Comparison of ENCODE assay signal across 27 cellular contexts in the genomic region with DNA sequence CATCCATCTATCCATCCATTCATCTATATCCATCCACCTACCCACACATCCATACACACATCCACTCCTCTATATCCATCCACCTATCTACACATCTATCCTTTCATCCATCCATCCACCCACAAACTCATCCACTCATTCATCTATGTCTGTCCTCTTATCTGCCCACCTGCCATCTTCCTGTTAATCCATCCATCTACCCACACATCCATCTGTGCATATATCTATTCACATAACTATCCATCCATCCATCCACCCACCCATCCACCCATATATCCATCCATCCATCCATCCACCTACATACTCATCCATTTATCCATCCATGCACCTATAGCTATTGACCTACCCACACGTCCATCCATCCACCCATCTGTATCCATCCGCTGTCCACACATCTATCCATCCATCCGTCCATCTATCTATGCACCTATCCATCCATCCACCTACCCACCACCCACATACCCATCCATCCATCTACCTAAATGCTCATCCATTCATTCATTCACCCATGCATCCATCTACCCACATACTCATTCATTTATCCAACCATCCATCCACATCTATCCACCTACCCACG.
DNase-seq lines count a peak whose midpoint lies in the region; ATAC-seq, FAIRE-seq and TF ChIP-seq lines count a peak whose summit lies in the region.
"Had no signal": no experiment of that assay in that cellular context is flagged by ENCODE, and none has a peak within 500 bp of the region (broad histone marks: within the 10 kb centered on the region; RNA-seq: fewer than 3 reads in every experiment).

No MANE protein-coding gene starts in this region.

- H3K9me3 ChIP-seq in HEK293 (ENCODE audit: control insufficient read depth, insufficient read depth, low read depth, low read length) (no peaks in the 10 kb centered on the region), K562 (replicated peaks; ENCODE audit: control insufficient read depth, insufficient read depth, low read depth, low read length) (no peaks in the 10 kb centered on the region), neuronal stem cell (replicated peaks in 1 of 2; ENCODE audit: control insufficient read depth in 2 of 2, insufficient read depth in 1 of 2, low read depth in 1 of 2, low read length in 2 of 2) (no peaks in the 10 kb centered on the region), mammary epithelial cell (replicated peaks; ENCODE audit: insufficient read depth, low read length) (no peaks in the 10 kb centered on the region)
- H3K9me3 ChIP-seq: A549, BE2C, BLaER1 had no signal

- H3K4me3 ChIP-seq in HEK293 (ENCODE audit: low read depth, low read length) (no peak overlapping the region), K562 (no peak overlapping the region), coronary artery (no peak overlapping the region), neuronal stem cell (ENCODE audit: low read length in 2 of 2) (no peak overlapping the region), mammary epithelial cell (replicated peaks in 1 of 3; ENCODE audit: insufficient read depth in 1 of 3, low read depth in 2 of 3, low read length in 3 of 3) (no peak overlapping the region)
- H3K4me3 ChIP-seq: A549, BLaER1, GM12878 had no signal

- no peak overlapping the region for H4K91ac ChIP-seq in neuronal stem cell (ENCODE audit: low read depth, low read length, poor library complexity)

- H3K36me3 ChIP-seq in HEK293 (ENCODE audit: control insufficient read depth in 2 of 2, insufficient read depth in 1 of 2, low read length in 2 of 2) = no peaks in the 10 kb centered on the region
- H3K36me3 ChIP-seq in K562 (ENCODE audit: control insufficient read depth, insufficient read depth, low read length) = no peaks in the 10 kb centered on the region
- no peaks in the 10 kb centered on the region for H3K36me3 ChIP-seq in neuronal stem cell (replicated peaks in 1 of 2; ENCODE audit: control insufficient read depth in 2 of 2, insufficient read depth in 2 of 2, low read length in 2 of 2)
- H3K36me3 ChIP-seq in mammary epithelial cell (ENCODE audit: insufficient read depth, low read length) = no peaks in the 10 kb centered on the region
- H3K36me3 ChIP-seq: BE2C, BLaER1 had no signal

- H2AFZ ChIP-seq in K562 (ENCODE audit: low read depth, low read length) = no peak overlapping the region
- H2AFZ ChIP-seq in neuronal stem cell (ENCODE audit: low read length) = no peak overlapping the region
- no peak overlapping the region for H2AFZ ChIP-seq in mammary epithelial cell (ENCODE audit: low read depth, low read length)

- H2BK15ac ChIP-seq in neuronal stem cell (ENCODE audit: low read length) = no peak overlapping the region

- 46% methylated on average over 4 of the region's 4 CpGs for WGBS in K562 (ENCODE audit: insufficient coverage, low coverage, missing lambda C conversion rate)
- WGBS in neuronal stem cell (ENCODE audit: extremely low coverage in 2 of 2, insufficient read length in 2 of 2, insufficient replicate concordance in 1 of 2), 2 donors = 100% methylated on average over 1 of the region's 4 CpGs
- 44% methylated on average over 2 of the region's 4 CpGs for WGBS in mammary epithelial cell (ENCODE audit: low coverage, missing lambda C conversion rate)

- no peak overlapping the region for H2BK120ac ChIP-seq in neuronal stem cell (ENCODE audit: low read depth, low read length)

- DNase-seq in K562 (ENCODE audit: extremely low read depth in 1 of 4, low spot score in 3 of 4) = no peak
- peak; percentile 4 for DNase-seq in coronary artery (ENCODE audit: low spot score)
- no peak for DNase-seq in neuronal stem cell (ENCODE audit: low spot score)
- DNase-seq in stimulated activated CD4-positive, alpha-beta T cell treated with anti-CD3 and anti-CD28 coated beads, Interleukin-4, amount 100 ng/mL, for 24 hours = no peak
- DNase-seq in mammary epithelial cell = no peak
- no peak for DNase-seq in activated T-cell treated with anti-CD3 and anti-CD28 coated beads, Interleukin-2, amount 50 U/mL, for 1 hour
- DNase-seq: BE2C; C1 segment of cervical spinal cord; CD4-positive, alpha-beta memory T cell; CD4-positive, CD25-positive, alpha-beta regulatory T cell; CD8-positive, alpha-beta memory T cell; COR-L47; DMS 273 treated with DMSO at 0.1 percent for 48 hours; DMS153; DMS53; DMS79; DND-41; EL; GDM1 had no signal

- dilution Hi-C loops in mammary epithelial cell (cut with HindIII; ENCODE audit: low sequenced_read_pairs) = no loop called here

- H4K8ac ChIP-seq in neuronal stem cell (ENCODE audit: low read depth, low read length) = no peak overlapping the region

- no peak overlapping the region for H3K4ac ChIP-seq in neuronal stem cell (ENCODE audit: low read length)

- BruUV-seq in K562 (replicated peaks; lab: Mats Ljungman, UMichigan) (no TSS peak), mammary epithelial cell (replicated peaks; lab: Mats Ljungman, UMichigan) (no TSS peak)

- H3K4me2 ChIP-seq in K562 (ENCODE audit: insufficient read depth, low read length) (no peak overlapping the region), neuronal stem cell (ENCODE audit: insufficient read depth, low read length, poor library complexity, severe bottlenecking) (no peak overlapping the region), mammary epithelial cell (ENCODE audit: insufficient read depth, low read depth, low read length) (no peak overlapping the region)
- H3K4me2 ChIP-seq: A549, BLaER1 had no signal

- H2AK5ac ChIP-seq in neuronal stem cell (ENCODE audit: low read depth, low read length) = no peak overlapping the region

- no peak overlapping the region for H2BK12ac ChIP-seq in neuronal stem cell (ENCODE audit: low read length)

- H3K9me1 ChIP-seq in K562 (ENCODE audit: control insufficient read depth, insufficient read depth, low read length) = no peaks in the 10 kb centered on the region

- POLR2A ChIA-PET in HEK293 (lab: Yijun Ruan, JAX) = no interaction called here
- POLR2A ChIA-PET in K562 (lab: Yijun Ruan, JAX) = no interaction called here

- ATAC-seq in K562 = no peak
- no peak for ATAC-seq in HG03460 (IDR thresholded peaks at IDR 0.05; ENCODE audit: unreplicated experiment)
- ATAC-seq: A549, GM12878 had no signal

- H2BK5ac ChIP-seq in neuronal stem cell (ENCODE audit: low read length) = no peak overlapping the region

- H3K79me2 ChIP-seq in K562 (ENCODE audit: control insufficient read depth, insufficient read depth, low read length) (no peaks in the 10 kb centered on the region), mammary epithelial cell (ENCODE audit: insufficient read depth, low read length) (no peaks in the 10 kb centered on the region)

- H4K20me1 ChIP-seq in K562 (replicated peaks; ENCODE audit: control insufficient read depth, insufficient read depth, low read length) = no peaks in the 10 kb centered on the region
- no peaks in the 10 kb centered on the region for H4K20me1 ChIP-seq in mammary epithelial cell (ENCODE audit: insufficient read depth, low read length)
- H4K20me1 ChIP-seq: BLaER1 had no signal

- H3K27me3 ChIP-seq in K562 (ENCODE audit: control insufficient read depth in 2 of 2, insufficient read depth in 2 of 2, low read length in 2 of 2) (no peaks in the 10 kb centered on the region), neuronal stem cell (ENCODE audit: control insufficient read depth in 3 of 3, insufficient read depth in 3 of 3, low read depth in 1 of 3, low read length in 3 of 3) (no peaks in the 10 kb centered on the region), mammary epithelial cell (ENCODE audit: insufficient read depth, low read length) (no peaks in the 10 kb centered on the region)
- H3K27me3 ChIP-seq: BLaER1 had no signal

- no peaks in the 10 kb centered on the region for H3K4me1 ChIP-seq in HEK293 (ENCODE audit: control insufficient read depth, insufficient read depth, low read length)
- peaks cover 3 to 7% of the 10 kb centered on the region in 2 experiments; a peak in 3 of 5 replicates for H3K4me1 ChIP-seq in K562 (replicated peaks in 1 of 2; ENCODE audit: control insufficient read depth in 2 of 2, insufficient read depth in 2 of 2, low read length in 2 of 2)
- peaks cover 0 to 2% of the 10 kb centered on the region in 2 donors for H3K4me1 ChIP-seq in neuronal stem cell (ENCODE audit: control insufficient read depth in 2 of 2, insufficient read depth in 1 of 2, low read depth in 1 of 2, low read length in 2 of 2)
- no peaks in the 10 kb centered on the region for H3K4me1 ChIP-seq in mammary epithelial cell (ENCODE audit: insufficient read depth, low read length)
- H3K4me1 ChIP-seq: A549, BE2C, BLaER1 had no signal

- TF ChIP-seq CTCF in HEK293 (tag by site-specific recombination; IDR thresholded peaks at IDR 0.05) = no peak
- no peak for TF ChIP-seq CTCF in K562 (IDR thresholded peaks at IDR 0.05 in 2 of 3, conservative IDR thresholded peaks at IDR 0.05 in 1 of 3; ENCODE audit: insufficient read depth in 2 of 3, low read depth in 1 of 3, low read length in 3 of 3)
- no peak for TF ChIP-seq CTCF in coronary artery (IDR thresholded peaks at IDR 0.05)
- no peak for TF ChIP-seq CTCF in mammary epithelial cell (conservative IDR thresholded peaks at IDR 0.05 in 1 of 2, IDR thresholded peaks at IDR 0.05 in 1 of 2; ENCODE audit: extremely low read depth in 1 of 2, insufficient read depth in 1 of 2, low read depth in 1 of 2, low read length in 2 of 2)

- FAIRE-seq in K562 (lab: Jason Lieb, UNC) = no peak
- FAIRE-seq: A549, GM12878, GM12892, GM18507 had no signal

- no peak overlapping the region for H3K9ac ChIP-seq in K562 (ENCODE audit: insufficient read depth in 1 of 2, low read depth in 2 of 2, low read length in 2 of 2)
- H3K9ac ChIP-seq in neuronal stem cell (ENCODE audit: low read depth, low read length, poor library complexity) = peak overlapping the region; percentile 22
- no peak overlapping the region for H3K9ac ChIP-seq in mammary epithelial cell (ENCODE audit: insufficient read depth, low read length)
- H3K9ac ChIP-seq: BLaER1 had no signal

- no peak for TF ChIP-seq EP300 in K562 (IDR thresholded peaks at IDR 0.05; ENCODE audit: low read length)

- no peak overlapping the region for H3K18ac ChIP-seq in neuronal stem cell (ENCODE audit: low read length)

- no peak overlapping the region for H3K14ac ChIP-seq in neuronal stem cell (ENCODE audit: low read length)

- in situ Hi-C loops in K562 (cut with MboI) (no loop called here), mammary epithelial cell (cut with MboI; ENCODE audit: low sequenced_read_pairs in 2 of 2) (no loop called here)

- CTCF ChIA-PET in HEK293 (lab: Yijun Ruan, JAX) (no interaction called here), K562 (lab: Yijun Ruan, JAX; ENCODE audit: low intra/inter-chr PET ratio) (no interaction called here), mammary epithelial cell (lab: Charles Lee; ENCODE audit: low non-redundant PET) (no interaction called here)

- no peak for TF ChIP-seq RAD21 in K562 (CRISPR knock-in tag; conservative IDR thresholded peaks at IDR 0.05 in 1 of 2, IDR thresholded peaks at IDR 0.05 in 1 of 2)

- H3K27ac ChIP-seq in HEK293 (ENCODE audit: extremely low read depth, low read depth, low read length) (no peak overlapping the region), K562 (ENCODE audit: extremely low read depth, low read depth, low read length) (no peak overlapping the region), coronary artery (no peak overlapping the region), neuronal stem cell (replicated peaks; ENCODE audit: low read length) (no peak overlapping the region), mammary epithelial cell (ENCODE audit: insufficient read depth, low read depth, low read length) (no peak overlapping the region)
- H3K27ac ChIP-seq: 22Rv1, A549, BLaER1 had no signal

- no peaks in the 10 kb centered on the region for H3K79me1 ChIP-seq in neuronal stem cell (ENCODE audit: low read depth, low read length)

- intact Hi-C loops in K562 (cut with micrococcal nuclease) = no loop called here
- intact Hi-C loops in mammary epithelial cell (cut with micrococcal nuclease) = no loop called here

- TF ChIP-seq POLR2A in K562 (conservative IDR thresholded peaks at IDR 0.05) = no peak

- H3K23ac ChIP-seq in neuronal stem cell (ENCODE audit: low read depth, low read length, poor library complexity) = no peak overlapping the region
